Comparison of ENCODE assay signal across 1 cellular context in the genomic region with DNA sequence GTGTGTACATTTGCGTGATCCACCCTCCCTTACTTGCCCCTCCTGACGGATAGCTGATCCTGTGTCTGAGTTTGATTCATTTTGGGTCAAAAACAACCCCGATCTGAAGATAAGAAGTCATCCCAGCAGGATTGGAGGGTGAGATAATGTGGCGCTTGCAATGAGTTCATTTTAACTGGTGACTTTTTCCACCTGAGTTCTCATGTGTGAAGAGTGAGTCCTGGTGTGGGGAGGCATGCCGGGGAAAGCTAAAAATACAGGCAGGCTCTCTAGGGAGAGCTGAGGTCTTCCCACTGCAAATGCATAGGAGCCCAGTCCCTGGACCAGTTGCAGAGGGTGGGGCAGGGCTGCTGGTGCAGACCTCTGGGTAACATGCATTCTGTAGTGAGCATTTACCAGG.
TF ChIP-seq lines count a peak whose summit lies in the region.

No MANE protein-coding gene starts in this region.

TF ChIP-seq in GM23338, 12 proteins besides CTCF, POLR2A, EP300 and RAD21 (continued from another document):
- TF ChIP-seq, protein P1, sequence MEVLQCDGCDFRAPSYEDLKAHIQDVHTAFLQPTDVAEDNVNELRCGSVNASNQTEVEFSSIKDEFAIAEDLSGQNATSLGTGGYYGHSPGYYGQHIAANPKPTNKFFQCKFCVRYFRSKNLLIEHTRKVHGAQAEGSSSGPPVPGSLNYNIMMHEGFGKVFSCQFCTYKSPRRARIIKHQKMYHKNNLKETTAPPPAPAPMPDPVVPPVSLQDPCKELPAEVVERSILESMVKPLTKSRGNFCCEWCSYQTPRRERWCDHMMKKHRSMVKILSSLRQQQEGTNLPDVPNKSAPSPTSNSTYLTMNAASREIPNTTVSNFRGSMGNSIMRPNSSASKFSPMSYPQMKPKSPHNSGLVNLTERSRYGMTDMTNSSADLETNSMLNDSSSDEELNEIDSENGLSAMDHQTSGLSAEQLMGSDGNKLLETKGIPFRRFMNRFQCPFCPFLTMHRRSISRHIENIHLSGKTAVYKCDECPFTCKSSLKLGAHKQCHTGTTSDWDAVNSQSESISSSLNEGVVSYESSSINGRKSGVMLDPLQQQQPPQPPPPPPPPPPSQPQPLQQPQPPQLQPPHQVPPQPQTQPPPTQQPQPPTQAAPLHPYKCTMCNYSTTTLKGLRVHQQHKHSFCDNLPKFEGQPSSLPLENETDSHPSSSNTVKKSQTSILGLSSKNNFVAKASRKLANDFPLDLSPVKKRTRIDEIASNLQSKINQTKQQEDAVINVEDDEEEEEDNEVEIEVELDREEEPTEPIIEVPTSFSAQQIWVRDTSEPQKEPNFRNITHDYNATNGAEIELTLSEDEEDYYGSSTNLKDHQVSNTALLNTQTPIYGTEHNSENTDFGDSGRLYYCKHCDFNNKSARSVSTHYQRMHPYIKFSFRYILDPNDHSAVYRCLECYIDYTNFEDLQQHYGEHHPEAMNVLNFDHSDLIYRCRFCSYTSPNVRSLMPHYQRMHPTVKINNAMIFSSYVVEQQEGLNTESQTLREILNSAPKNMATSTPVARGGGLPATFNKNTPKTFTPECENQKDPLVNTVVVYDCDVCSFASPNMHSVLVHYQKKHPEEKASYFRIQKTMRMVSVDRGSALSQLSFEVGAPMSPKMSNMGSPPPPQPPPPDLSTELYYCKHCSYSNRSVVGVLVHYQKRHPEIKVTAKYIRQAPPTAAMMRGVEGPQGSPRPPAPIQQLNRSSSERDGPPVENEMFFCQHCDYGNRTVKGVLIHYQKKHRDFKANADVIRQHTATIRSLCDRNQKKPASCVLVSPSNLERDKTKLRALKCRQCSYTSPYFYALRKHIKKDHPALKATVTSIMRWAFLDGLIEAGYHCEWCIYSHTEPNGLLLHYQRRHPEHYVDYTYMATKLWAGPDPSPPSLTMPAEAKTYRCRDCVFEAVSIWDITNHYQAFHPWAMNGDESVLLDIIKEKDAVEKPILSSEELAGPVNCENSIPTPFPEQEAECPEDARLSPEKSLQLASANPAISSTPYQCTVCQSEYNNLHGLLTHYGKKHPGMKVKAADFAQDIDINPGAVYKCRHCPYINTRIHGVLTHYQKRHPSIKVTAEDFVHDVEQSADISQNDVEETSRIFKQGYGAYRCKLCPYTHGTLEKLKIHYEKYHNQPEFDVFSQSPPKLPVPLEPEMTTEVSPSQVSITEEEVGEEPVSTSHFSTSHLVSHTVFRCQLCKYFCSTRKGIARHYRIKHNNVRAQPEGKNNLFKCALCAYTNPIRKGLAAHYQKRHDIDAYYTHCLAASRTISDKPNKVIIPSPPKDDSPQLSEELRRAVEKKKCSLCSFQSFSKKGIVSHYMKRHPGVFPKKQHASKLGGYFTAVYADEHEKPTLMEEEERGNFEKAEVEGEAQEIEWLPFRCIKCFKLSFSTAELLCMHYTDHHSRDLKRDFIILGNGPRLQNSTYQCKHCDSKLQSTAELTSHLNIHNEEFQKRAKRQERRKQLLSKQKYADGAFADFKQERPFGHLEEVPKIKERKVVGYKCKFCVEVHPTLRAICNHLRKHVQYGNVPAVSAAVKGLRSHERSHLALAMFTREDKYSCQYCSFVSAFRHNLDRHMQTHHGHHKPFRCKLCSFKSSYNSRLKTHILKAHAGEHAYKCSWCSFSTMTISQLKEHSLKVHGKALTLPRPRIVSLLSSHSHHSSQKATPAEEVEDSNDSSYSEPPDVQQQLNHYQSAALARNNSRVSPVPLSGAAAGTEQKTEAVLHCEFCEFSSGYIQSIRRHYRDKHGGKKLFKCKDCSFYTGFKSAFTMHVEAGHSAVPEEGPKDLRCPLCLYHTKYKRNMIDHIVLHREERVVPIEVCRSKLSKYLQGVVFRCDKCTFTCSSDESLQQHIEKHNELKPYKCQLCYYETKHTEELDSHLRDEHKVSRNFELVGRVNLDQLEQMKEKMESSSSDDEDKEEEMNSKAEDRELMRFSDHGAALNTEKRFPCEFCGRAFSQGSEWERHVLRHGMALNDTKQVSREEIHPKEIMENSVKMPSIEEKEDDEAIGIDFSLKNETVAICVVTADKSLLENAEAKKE (CRISPR knock-in tag; IDR thresholded peaks at IDR 0.05) = no peak
- TF ChIP-seq NANOG (IDR thresholded peaks at IDR 0.05; ENCODE audit: borderline replicate concordance) (no peak), ZNF331 (CRISPR knock-in tag; IDR thresholded peaks at IDR 0.05; ENCODE audit: low read depth) (no peak), EZH2phosphoT487 (IDR thresholded peaks at IDR 0.05; ENCODE audit: unreplicated experiment) (no peak), CREB1 (CRISPR knock-in tag; IDR thresholded peaks at IDR 0.05; ENCODE audit: low read depth) (no peak), EZH2 (IDR thresholded peaks at IDR 0.05; ENCODE audit: low read depth, unreplicated experiment) (no peak), STAT1 (IDR thresholded peaks at IDR 0.05; ENCODE audit: unreplicated experiment) (no peak), ZNF114 (CRISPR knock-in tag; IDR thresholded peaks at IDR 0.05) (no peak)
